In the genomic region with DNA sequence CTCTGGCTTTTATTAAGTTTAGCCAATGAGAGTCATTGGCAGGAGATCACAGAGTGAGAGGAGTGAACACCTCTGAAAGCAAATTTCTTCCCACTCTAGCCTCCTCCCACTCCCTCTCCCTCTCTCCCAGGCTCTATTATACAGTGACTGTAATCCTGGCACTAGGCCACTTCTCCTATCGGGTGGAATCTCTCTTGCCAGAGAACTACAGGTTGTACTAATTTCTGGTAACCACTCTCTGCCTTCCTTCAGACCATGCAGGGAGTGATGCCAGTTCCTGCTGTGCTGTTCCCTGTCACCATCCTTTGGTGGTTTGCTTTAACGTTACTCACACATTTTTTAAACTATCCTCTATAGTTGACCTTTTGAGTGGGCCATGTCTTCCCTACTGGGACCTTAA, we compare ENCODE assay signal across 10 cellular contexts.
DNase-seq lines count a peak whose midpoint lies in the region; ATAC-seq and TF ChIP-seq lines count a peak whose summit lies in the region.
"Had no signal": no experiment of that assay in that cellular context is flagged by ENCODE, and none has a peak within 500 bp of the region (broad histone marks: within the 10 kb centered on the region; RNA-seq: fewer than 3 reads in every experiment).

No MANE protein-coding gene starts in this region.

- no peaks in the 10 kb centered on the region for H3K36me3 ChIP-seq in BJ (ENCODE audit: control insufficient read depth, insufficient read depth, low read length)
- no peaks in the 10 kb centered on the region for H3K36me3 ChIP-seq in adipocyte (ENCODE audit: control insufficient read depth, insufficient read depth, low read length, severe bottlenecking)
- H3K36me3 ChIP-seq: HAP-1 had no signal

- H3K9me3 ChIP-seq in adipocyte (ENCODE audit: control insufficient read depth, low read length) = no peaks in the 10 kb centered on the region
- H3K9me3 ChIP-seq: HAP-1 had no signal

- H3K4me3 ChIP-seq in BJ (ENCODE audit: low read depth, low read length) (no peak overlapping the region), adipocyte (ENCODE audit: low read length) (no peak overlapping the region)
- H3K4me3 ChIP-seq: HAP-1 had no signal

- POLR2A ChIA-PET in BJ (lab: Charles Lee) = no interaction called here

- DNase-seq in BJ (ENCODE audit: low read depth) = no peak
- DNase-seq in HT1080 (ENCODE audit: low read depth) = peak; percentile 88
- DNase-seq in adipocyte (ENCODE audit: low read depth) = peak; percentile 66
- peak; percentile 38 to 63 for DNase-seq in lung microvascular endothelial cell (ENCODE audit: low read depth in 2 of 2)
- DNase-seq in NCI-H2081 treated with DMSO at 0.1 percent for 48 hours (lab: John Stamatoyannopoulos, UW) = no peak
- no peak for DNase-seq in stimulated activated naive CD4-positive, alpha-beta T cell treated with Interleukin-2 at 50 U/mL for 16 hours (lab: John Stamatoyannopoulos, UW)
- DNase-seq in HT-29 (ENCODE audit: low spot score) = no peak
- DNase-seq: effector memory CD4-positive, alpha-beta T cell had no signal

- no peak for ATAC-seq in HG02678 (IDR thresholded peaks at IDR 0.05; ENCODE audit: unreplicated experiment)

- no peaks in the 10 kb centered on the region for H3K27me3 ChIP-seq in BJ (ENCODE audit: control insufficient read depth, insufficient read depth, low read length)
- H3K27me3 ChIP-seq in adipocyte (replicated peaks; ENCODE audit: control insufficient read depth, insufficient read depth, low read length) = no peaks in the 10 kb centered on the region

- TF ChIP-seq CTCF in BJ (IDR thresholded peaks at IDR 0.05; ENCODE audit: insufficient read depth, low read depth, low read length) = peak; percentile 16; the same call in 1 of the 2 replicates

- H3K4me1 ChIP-seq in adipocyte (ENCODE audit: control insufficient read depth, insufficient read depth, low read length) = peaks cover 26% of the 10 kb centered on the region
- H3K4me1 ChIP-seq: HAP-1 had no signal

- CTCF ChIA-PET in BJ (lab: Yijun Ruan, JAX) = no interaction called here

- no peak overlapping the region for H3K9ac ChIP-seq in adipocyte (ENCODE audit: low read length)

Comparison
In these comparisons a context has a peak if more than half of its experiments do, and no peak if none do; other contexts are left out.
1. DNase-seq: peak in HT1080 (single experiment), adipocyte (single experiment) and lung microvascular endothelial cell (2 of 2); none in BJ (single experiment), NCI-H2081 treated with DMSO at 0.1 percent for 48 hours (single experiment), stimulated activated naive CD4-positive, alpha-beta T cell treated with Interleukin-2 at 50 U/mL for 16 hours (single experiment) and HT-29 (single experiment).